19 cellular contexts compared by ENCODE assay signal in genomic region chr16:89845417-89845816, GRCh38. TPM values are rescaled to one million over a fixed set of nuclear protein-coding genes. Genes with fewer than 3 reads are reported as not detected.
A peak's percentile ranks its signal among the peaks of the same experiment; 100 is the strongest.
DNase-seq lines count a peak whose midpoint lies in the region; ATAC-seq, FAIRE-seq and TF ChIP-seq lines count a peak whose summit lies in the region.
"Had no signal": no experiment of that assay in that cellular context is flagged by ENCODE, and none has a peak within 500 bp of the region (broad histone marks: within the 10 kb centered on the region; RNA-seq: fewer than 3 reads in every experiment).

No MANE protein-coding gene starts in this region.

- H3K4me2 ChIP-seq in BLaER1 (peak overlapping the region; percentile 73), osteoblast (ENCODE audit: insufficient read depth, low read length) (no peak overlapping the region)

- H2AFZ ChIP-seq in osteoblast (ENCODE audit: low read length) = no peak overlapping the region

- H4K20me1 ChIP-seq in BLaER1 (no peaks in the 10 kb centered on the region), osteoblast (ENCODE audit: insufficient read depth, low read length) (no peaks in the 10 kb centered on the region)

- no peak overlapping the region for H3K9ac ChIP-seq in BLaER1

- TF ChIP-seq POLR2A in GM12891 (IDR thresholded peaks at IDR 0.05; ENCODE audit: low read depth, low read length) = no peak

- no peak overlapping the region for H3K27ac ChIP-seq in BLaER1
- no peak overlapping the region for H3K27ac ChIP-seq in osteoblast (ENCODE audit: low read depth, low read length)
- H3K27ac ChIP-seq: gastrocnemius medialis, right atrium auricular region had no signal

- H3K9me3 ChIP-seq in BLaER1 (no peaks in the 10 kb centered on the region), osteoblast (ENCODE audit: low read depth, low read length) (no peaks in the 10 kb centered on the region)
- H3K9me3 ChIP-seq: gastrocnemius medialis, right atrium auricular region had no signal

- H3K4me3 ChIP-seq in BLaER1 (no peak overlapping the region), osteoblast (ENCODE audit: insufficient read depth, low read length) (no peak overlapping the region)
- H3K4me3 ChIP-seq: gastrocnemius medialis, lung, right atrium auricular region had no signal

- no peaks in the 10 kb centered on the region for H3K79me2 ChIP-seq in osteoblast (ENCODE audit: insufficient read depth, low read length)

- DNase-seq in GM12891 (ENCODE audit: insufficient read length, low spot score) (no peak), UCSD-AML1 (lab: John Stamatoyannopoulos, UW; ENCODE audit: unreplicated experiment) (peak; percentile 55), islet precursor cell (peak; percentile 32), osteoblast (ENCODE audit: insufficient read length, low spot score, missing footprints) (no peak), HPDE6-E6E7 (ENCODE audit: extremely low spot score) (no peak)
- DNase-seq: amygdala; DMS153; gastrocnemius medialis; H9; NCI-H1105 treated with DMSO at 0.1 percent for 48 hours; NCI-H2227 treated with DMSO at 0.1 percent for 48 hours; NK-92 treated with Interleukin-12 subunit alpha and Interleukin-12 subunit beta, amount 100 ng/mL, for 24 hours; SHP77 treated with DMSO at 0.1 percent for 48 hours; trophoblast cell had no signal

- H3K27me3 ChIP-seq in BLaER1 (no peaks in the 10 kb centered on the region), osteoblast (ENCODE audit: insufficient read depth, low read length) (no peaks in the 10 kb centered on the region)
- H3K27me3 ChIP-seq: gastrocnemius medialis, right atrium auricular region had no signal

- H3K4me1 ChIP-seq in BLaER1 (peaks cover 55% of the 10 kb centered on the region), osteoblast (ENCODE audit: insufficient read depth, low read length) (no peaks in the 10 kb centered on the region)
- H3K4me1 ChIP-seq: gastrocnemius medialis, right atrium auricular region had no signal

- no peak for TF ChIP-seq CTCF in osteoblast (IDR thresholded peaks at IDR 0.05; ENCODE audit: extremely low read depth, low read depth, low read length)

- H3K36me3 ChIP-seq in BLaER1 = no peaks in the 10 kb centered on the region
- H3K36me3 ChIP-seq in osteoblast (ENCODE audit: insufficient read depth, low read length) = no peaks in the 10 kb centered on the region
- H3K36me3 ChIP-seq: gastrocnemius medialis, right atrium auricular region had no signal

- peak; percentile 51 for FAIRE-seq in GM12891 (lab: Jason Lieb, UNC)

- ATAC-seq in HG03108 (IDR thresholded peaks at IDR 0.05; ENCODE audit: unreplicated experiment) (no peak), HG02763 (IDR thresholded peaks at IDR 0.05; ENCODE audit: unreplicated experiment) (no peak)
- ATAC-seq: gastrocnemius medialis had no signal

TF ChIP-seq in GM12891, 5 proteins besides CTCF, POLR2A, EP300 and RAD21:
- TF ChIP-seq POU2F2 (IDR thresholded peaks at IDR 0.05; ENCODE audit: low read depth, low read length) = no peak
- no peak for TF ChIP-seq SPI1 (IDR thresholded peaks at IDR 0.05; ENCODE audit: low read depth, low read length)
- TF ChIP-seq PAX5 (IDR thresholded peaks at IDR 0.05; ENCODE audit: insufficient read depth, low read length, severe bottlenecking) = no peak
- TF ChIP-seq POLR2AphosphoS5 (IDR thresholded peaks at IDR 0.05; ENCODE audit: low read depth, low read length) = no peak

RNA-seq across cellular contexts. Expression of gene SPIRE2, which starts 17.1 kb away (rescaled TPM):
- 0.28 TPM for polyA plus RNA-seq in GM12891 (2012; ENCODE audit: low read depth, missing spikeins)
- total RNA-seq in osteoblast = 0.72 and 1.5 TPM in 2 replicates

RNA-seq across cellular contexts. Expression of gene TCF25, which starts 28.0 kb away (rescaled TPM):
- 115 TPM for polyA plus RNA-seq in GM12891 (2012; ENCODE audit: low read depth, missing spikeins)
- 225 and 230 TPM in 2 replicates for total RNA-seq in osteoblast

RNA-seq across cellular contexts. Expression of gene FANCA, which starts 29.0 kb away (rescaled TPM):
- 25.2 TPM for polyA plus RNA-seq in GM12891 (2012; ENCODE audit: low read depth, missing spikeins)
- total RNA-seq in osteoblast = 4.0 and 8.3 TPM in 2 replicates

Comparison
In these comparisons a context has a peak if more than half of its experiments do, and no peak if none do; other contexts are left out.
1. DNase-seq: peak in UCSD-AML1 (single experiment) and islet precursor cell (single experiment); none in GM12891 (single experiment), osteoblast (single experiment) and HPDE6-E6E7 (single experiment).